ENCODE assay signal across 21 cellular contexts in the genomic region with DNA sequence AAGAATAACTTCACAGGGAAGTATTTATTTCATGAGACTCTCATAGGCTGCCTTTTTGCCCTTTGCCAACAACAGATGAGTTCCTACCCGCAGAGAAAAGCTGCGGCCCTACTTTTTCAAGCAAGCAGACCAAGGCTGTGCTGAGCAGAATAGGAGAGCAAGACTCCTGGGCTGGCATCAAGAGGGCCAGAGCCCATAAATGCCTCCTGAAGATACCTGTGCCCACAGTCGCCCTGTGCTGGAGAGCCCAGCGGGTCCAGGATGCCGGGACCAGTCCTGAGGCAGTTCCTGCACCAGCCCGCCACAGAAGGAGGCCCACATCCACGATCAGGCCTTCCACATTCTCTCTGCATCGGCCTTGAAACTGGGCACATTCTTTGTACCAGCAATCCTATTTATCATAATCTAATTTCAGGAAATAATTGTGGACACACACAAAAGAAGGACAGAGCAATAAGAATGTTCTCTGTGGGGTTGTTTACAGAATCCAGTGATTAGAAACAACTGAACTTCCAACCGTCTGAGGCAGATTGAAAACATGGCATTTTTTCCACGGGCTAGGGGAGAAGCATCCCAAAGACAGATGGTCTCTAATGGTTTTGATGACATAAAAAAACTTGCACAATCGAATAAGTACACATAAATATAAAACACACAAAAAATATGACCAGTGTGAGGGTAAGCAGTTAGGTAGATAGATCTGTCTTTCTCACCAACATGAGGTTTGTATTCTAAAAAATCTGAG.
A peak's percentile ranks its signal among the peaks of the same experiment; 100 is the strongest.
DNase-seq lines count a peak whose midpoint lies in the region; ATAC-seq, FAIRE-seq and TF ChIP-seq lines count a peak whose summit lies in the region.
"Had no signal": no experiment of that assay in that cellular context is flagged by ENCODE, and none has a peak within 500 bp of the region (broad histone marks: within the 10 kb centered on the region; RNA-seq: fewer than 3 reads in every experiment).

No MANE protein-coding gene starts in this region.

- peaks cover 4 to 19% (median 11%) of the 10 kb centered on the region in 4 experiments; a peak in 5 of 7 replicates for H3K4me1 ChIP-seq in H1 (replicated peaks in 1 of 4; ENCODE audit: control insufficient read depth in 3 of 4, insufficient read depth in 4 of 4, low read length in 3 of 4)
- H3K4me1 ChIP-seq in effector memory CD4-positive, alpha-beta T cell (ENCODE audit: control insufficient read depth, insufficient read depth, low read length, poor library complexity, severe bottlenecking) = no peaks in the 10 kb centered on the region
- H3K4me1 ChIP-seq: Peyer's patch had no signal

- no peak overlapping the region for H3K14ac ChIP-seq in H1 (ENCODE audit: insufficient read length)

- no peak for TF ChIP-seq EP300 in H1 (IDR thresholded peaks at IDR 0.05; ENCODE audit: borderline replicate concordance in 1 of 2, low read depth in 2 of 2, low read length in 2 of 2)

- H2BK12ac ChIP-seq in H1 (ENCODE audit: low read depth, low read length) = 0 out of 2 replicates have a peak overlapping the region, but pooled peaks have one; percentile 9

- WGBS in H1 (ENCODE audit: extremely low coverage in 1 of 2, insufficient coverage in 1 of 2, insufficient read length in 1 of 2, insufficient replicate concordance in 2 of 2, low coverage in 1 of 2, low lambda C conversion rate in 2 of 2, missing lambda C conversion rate in 1 of 2), 2 experiments = 91% methylated on average over 11 of the region's 11 CpGs; no CpG with 5 or more reads in 1 of the 2 experiments

- no peak overlapping the region for H2BK15ac ChIP-seq in H1 (ENCODE audit: low read length)

- DNase-seq in H7 (peak; percentile 10), H1 (ENCODE audit: low read depth in 1 of 2, low spot score in 2 of 2) (peak in 1 of 2 experiments; percentile 39), left lobe of liver (ENCODE audit: low spot score) (peak; percentile 22), ureter (ENCODE audit: low spot score) (peak; percentile 35), NCI-H1694 treated with DMSO at 0.1 percent for 48 hours (lab: John Stamatoyannopoulos, UW) (no peak)
- DNase-seq in effector memory CD4-positive, alpha-beta T cell = no peak
- DNase-seq: Calu3; CD8-positive, alpha-beta memory T cell; DMS53; GF-D8; KG1; NCI-H1092; NCI-H1436; NCI-H2029; NCI-H524 treated with DMSO at 0.1 percent for 48 hours; Peyer's patch had no signal

- H3K18ac ChIP-seq in H1 (ENCODE audit: extremely low read depth, low read length) = no peak overlapping the region

- H2AK5ac ChIP-seq in H1 (ENCODE audit: low read depth, low read length) = no peak overlapping the region

- H3K27me3 ChIP-seq in H7 (ENCODE audit: control insufficient read depth, insufficient read depth, low read length) (no peaks in the 10 kb centered on the region), H1 (replicated peaks in 1 of 4; ENCODE audit: control insufficient read depth in 3 of 4, extremely low read depth in 1 of 4, insufficient read depth in 3 of 4, low read length in 3 of 4) (no peaks in the 10 kb centered on the region)
- no peaks in the 10 kb centered on the region for H3K27me3 ChIP-seq in effector memory CD4-positive, alpha-beta T cell (replicated peaks; ENCODE audit: control insufficient read depth, insufficient read depth, low read length, poor library complexity, severe bottlenecking)
- H3K27me3 ChIP-seq: Peyer's patch had no signal

- H2BK20ac ChIP-seq in H1 (ENCODE audit: low read length) = no peak overlapping the region

- H2AFZ ChIP-seq in H1 (ENCODE audit: low read length) = no peak overlapping the region

- H3K36me3 ChIP-seq in H7 (replicated peaks; ENCODE audit: control insufficient read depth, insufficient read depth, low read length) = no peaks in the 10 kb centered on the region
- H3K36me3 ChIP-seq in H1 (ENCODE audit: control insufficient read depth in 2 of 4, insufficient read depth in 4 of 4, low read length in 3 of 4) = no peaks in the 10 kb centered on the region
- no peaks in the 10 kb centered on the region for H3K36me3 ChIP-seq in effector memory CD4-positive, alpha-beta T cell (ENCODE audit: control insufficient read depth, insufficient read depth, low read length)
- H3K36me3 ChIP-seq: Peyer's patch had no signal

- H3K4me3 ChIP-seq in H7 (ENCODE audit: insufficient read depth, low read depth, low read length) (no peak overlapping the region), H1 (ENCODE audit: extremely low read depth in 1 of 4, insufficient read depth in 2 of 4, low read depth in 3 of 4, low read length in 4 of 4) (no peak overlapping the region)
- no peak overlapping the region for H3K4me3 ChIP-seq in effector memory CD4-positive, alpha-beta T cell (ENCODE audit: insufficient read depth, low read depth, low read length, poor library complexity, severe bottlenecking)
- H3K4me3 ChIP-seq: Peyer's patch had no signal

- 0 out of 2 replicates have a peak overlapping the region, but pooled peaks have one; percentile 5 for H4K8ac ChIP-seq in H1 (ENCODE audit: extremely low read depth, insufficient read depth, low read length)

- no peak for TF ChIP-seq CTCF in H1 (IDR thresholded peaks at IDR 0.05; ENCODE audit: control extremely low read depth in 1 of 3, insufficient read depth in 1 of 3, low read depth in 1 of 3, low read length in 3 of 3)

- H3K27ac ChIP-seq in H1 (ENCODE audit: low read depth, low read length) = no peak overlapping the region
- no peak overlapping the region for H3K27ac ChIP-seq in effector memory CD4-positive, alpha-beta T cell (ENCODE audit: insufficient read depth, low read length, poor library complexity, severe bottlenecking)
- H3K27ac ChIP-seq: C4-2B, Peyer's patch had no signal

- CTCF ChIA-PET in H1 (lab: Charles Lee; ENCODE audit: partially characterized antibody) = no interaction called here

- H3K9ac ChIP-seq in H1 (replicated peaks in 1 of 4; ENCODE audit: extremely low read depth in 1 of 4, low read depth in 3 of 4, low read length in 3 of 4) = no peak overlapping the region

- no peak for TF ChIP-seq RAD21 in H1 (IDR thresholded peaks at IDR 0.05 in 1 of 2, conservative IDR thresholded peaks at IDR 0.05 in 1 of 2; ENCODE audit: low read depth in 2 of 2, low read length in 2 of 2)

- no peak overlapping the region for H3K23ac ChIP-seq in H1 (ENCODE audit: insufficient read length)

- no peak for ATAC-seq in left lobe of liver
- no peak for ATAC-seq in HG02973 (IDR thresholded peaks at IDR 0.05; ENCODE audit: unreplicated experiment)
- ATAC-seq: SK-N-SH treated with all-trans-retinoic acid at 6 μM for 48 hours had no signal

- no peak for TF ChIP-seq POLR2A in H1 (IDR thresholded peaks at IDR 0.05; ENCODE audit: control extremely low read depth in 1 of 2, low read depth in 2 of 2, low read length in 2 of 2)

- 0 out of 4 replicates have a peak, but pooled peaks cover 0 to 3% of the 10 kb centered on the region in 2 experiments for H3K9me3 ChIP-seq in H1 (ENCODE audit: insufficient read depth in 2 of 2, low read depth in 1 of 2, low read length in 1 of 2)
- no peaks in the 10 kb centered on the region for H3K9me3 ChIP-seq in effector memory CD4-positive, alpha-beta T cell (ENCODE audit: control insufficient read depth, low read length)
- H3K9me3 ChIP-seq: Peyer's patch had no signal

- no peaks in the 10 kb centered on the region for H3K79me2 ChIP-seq in H1 (ENCODE audit: control insufficient read depth in 1 of 2, insufficient read depth in 2 of 2, low read length in 2 of 2)

- H3K56ac ChIP-seq in H1 (replicated peaks; ENCODE audit: insufficient read length, low read depth, low read length) = no peak overlapping the region

- no peak overlapping the region for H3K4me2 ChIP-seq in H1 (ENCODE audit: insufficient read depth in 1 of 2, low read depth in 2 of 2, low read length in 2 of 2)

- no peaks in the 10 kb centered on the region; the same call in 1 of the 2 replicates for H3K79me1 ChIP-seq in H1 (ENCODE audit: low read depth, low read length)

- H2BK120ac ChIP-seq in H1 (replicated peaks; ENCODE audit: low read depth, low read length) = no peak overlapping the region

- no peak overlapping the region for H2BK5ac ChIP-seq in H1 (ENCODE audit: low read depth, low read length)

- no peak overlapping the region for H4K5ac ChIP-seq in H1 (ENCODE audit: insufficient read length, low read depth, low read length)

- no peak overlapping the region for H3K4ac ChIP-seq in H1 (replicated peaks; ENCODE audit: insufficient read length, low read depth, low read length)

- FAIRE-seq in H1 (lab: Jason Lieb, UNC) = no peak
- FAIRE-seq: H54, HTR-8/SVneo had no signal

- no peaks in the 10 kb centered on the region for H4K20me1 ChIP-seq in H1 (replicated peaks in 1 of 2; ENCODE audit: control insufficient read depth in 1 of 2, insufficient read depth in 2 of 2, low read length in 2 of 2)

- POLR2A ChIA-PET in H1 (lab: Charles Lee; ENCODE audit: partially characterized antibody) = no interaction called here

- no peak overlapping the region for H4K91ac ChIP-seq in H1 (replicated peaks; ENCODE audit: insufficient read length, low read length)

- H3K23me2 ChIP-seq in H1 (ENCODE audit: low read depth, low read length) = no peaks in the 10 kb centered on the region

TF ChIP-seq in H1, 55 proteins besides CTCF, POLR2A, EP300 and RAD21:
- TF ChIP-seq HDAC2 (IDR thresholded peaks at IDR 0.05; ENCODE audit: borderline replicate concordance in 1 of 2, low read depth in 2 of 2, low read length in 2 of 2) (no peak), EZH2 (IDR thresholded peaks at IDR 0.05; ENCODE audit: low read depth, low read length, severe bottlenecking) (no peak), SAP30 (IDR thresholded peaks at IDR 0.05; ENCODE audit: insufficient read depth, insufficient replicate concordance, low read length) (no peak), MAFK (IDR thresholded peaks at IDR 0.05; ENCODE audit: low read depth, low read length) (no peak), FOSL1 (IDR thresholded peaks at IDR 0.05; ENCODE audit: insufficient read depth, low read depth, low read length) (no peak), JUND (IDR thresholded peaks at IDR 0.05; ENCODE audit: low read length) (no peak), SIX5 (IDR thresholded peaks at IDR 0.05; ENCODE audit: low read depth, low read length) (no peak), SP1 (IDR thresholded peaks at IDR 0.05; ENCODE audit: low read depth, low read length) (no peak), CHD2 (IDR thresholded peaks at IDR 0.05; ENCODE audit: low read length) (no peak), SIRT6 (IDR thresholded peaks at IDR 0.05; ENCODE audit: low read length) (no peak), TAF7 (optimal IDR thresholded peaks at IDR 0.05; ENCODE audit: borderline replicate concordance, low read depth, low read length) (no peak), CHD1 (IDR thresholded peaks at IDR 0.05; ENCODE audit: low read depth, low read length) (no peak), BACH1 (IDR thresholded peaks at IDR 0.05; ENCODE audit: low read length) (no peak), ASH2L (IDR thresholded peaks at IDR 0.05; ENCODE audit: low read length) (no peak), RNF2 (IDR thresholded peaks at IDR 0.05; ENCODE audit: borderline replicate concordance, low read depth, low read length, missing control alignments, poor library complexity, severe bottlenecking) (no peak), TBP (IDR thresholded peaks at IDR 0.05; ENCODE audit: low read depth, low read length) (no peak)

Comparison
In these comparisons a context has a peak if more than half of its experiments do, and no peak if none do; other contexts are left out.
1. DNase-seq: peak in H7 (single experiment), left lobe of liver (single experiment) and ureter (single experiment); none in effector memory CD4-positive, alpha-beta T cell (0 of 3) and NCI-H1694 treated with DMSO at 0.1 percent for 48 hours (single experiment).